ENCODE assay signal across 15 cellular contexts in genomic region chr3:149011676-149012075, GRCh38. TPM values are rescaled to one million over a fixed set of nuclear protein-coding genes. Genes with fewer than 3 reads are reported as not detected.
DNase-seq lines count a peak whose midpoint lies in the region; ATAC-seq and TF ChIP-seq lines count a peak whose summit lies in the region.
"Had no signal": no experiment of that assay in that cellular context is flagged by ENCODE, and none has a peak within 500 bp of the region (broad histone marks: within the 10 kb centered on the region; RNA-seq: fewer than 3 reads in every experiment).

No MANE protein-coding gene starts in this region.

- no peak overlapping the region for H3K18ac ChIP-seq in mesenchymal stem cell (ENCODE audit: low read depth in 1 of 2, low read length in 2 of 2)

- H3K27me3 ChIP-seq in mesenchymal stem cell (ENCODE audit: control insufficient read depth in 1 of 2, insufficient read depth in 1 of 2, low read length in 2 of 2) = no peaks in the 10 kb centered on the region
- H3K27me3 ChIP-seq in testis = no peaks in the 10 kb centered on the region
- H3K27me3 ChIP-seq in brain microvascular endothelial cell (replicated peaks) = no peaks in the 10 kb centered on the region
- H3K27me3 ChIP-seq: BLaER1 treated with 17β-estradiol and CSF1 and Interleukin-3, amounts not matched to agents 10 nM and 100 nM had no signal

- peak overlapping the region; percentile 39 for H3K27ac Mint-ChIP-seq in T-helper 1 cell treated with Interleukin-12 subunit alpha and Interleukin-12 subunit beta and Interleukin-4 antibody, amounts not matched to agents 30 μg/mL and 1 μg/mL, for 36 hours

- peaks cover 39% of the 10 kb centered on the region for H3K4me1 Mint-ChIP-seq in T-helper 1 cell treated with Interleukin-12 subunit alpha and Interleukin-12 subunit beta and Interleukin-4 antibody, amounts not matched to agents 30 μg/mL and 1 μg/mL, for 36 hours (ENCODE audit: low read depth)

- intact Hi-C loops in Right ventricle myocardium superior (cut with DNase I) = no loop called here
- intact Hi-C loops in testis (cut with DNase I; ENCODE audit: low total_unique reads) = no loop called here

- H3K23ac ChIP-seq in mesenchymal stem cell (ENCODE audit: low read length in 2 of 2) = no peak overlapping the region

- H3K9ac ChIP-seq in mesenchymal stem cell (ENCODE audit: low read length) = peak overlapping the region; percentile 2
- H3K9ac ChIP-seq: BLaER1 treated with 17β-estradiol and CSF1 and Interleukin-3, amounts not matched to agents 10 nM and 100 nM had no signal

- peaks cover 26% of the 10 kb centered on the region for H3K79me1 ChIP-seq in mesenchymal stem cell (replicated peaks; ENCODE audit: low read length, poor library complexity, severe bottlenecking)

- DNase-seq in T-helper 1 cell (no peak), Right ventricle myocardium superior (peak; percentile 48), mesenchymal stem cell (no peak), testis (no peak), OCI-M2 (lab: John Stamatoyannopoulos, UW; ENCODE audit: unreplicated experiment) (no peak), brain microvascular endothelial cell (no peak), SK-N-DZ (ENCODE audit: low spot score) (no peak)
- DNase-seq: DMS53, NCI-H1930, NCI-H510A, RPMI8226 had no signal

- H2AFZ ChIP-seq in mesenchymal stem cell (ENCODE audit: low read depth, low read length) = no peak overlapping the region

- H3K4me1 ChIP-seq in mesenchymal stem cell (ENCODE audit: control insufficient read depth, insufficient read depth, low read depth, low read length) = peaks cover 4% of the 10 kb centered on the region
- H3K4me1 ChIP-seq in testis = peaks cover 52% of the 10 kb centered on the region
- H3K4me1 ChIP-seq: HAP-1 had no signal

- no peak for TF ChIP-seq CTCF in testis (IDR thresholded peaks at IDR 0.05)
- TF ChIP-seq CTCF in brain microvascular endothelial cell (IDR thresholded peaks at IDR 0.05; ENCODE audit: low read depth, low read length, missing control alignments) = no peak

- no peak overlapping the region for H3K4me3 Mint-ChIP-seq in T-helper 1 cell treated with Interleukin-12 subunit alpha and Interleukin-12 subunit beta and Interleukin-4 antibody, amounts not matched to agents 30 μg/mL and 1 μg/mL, for 36 hours

- in situ Hi-C loops in brain microvascular endothelial cell (cut with HindIII; ENCODE audit: low pct_ligation_motif_present, low sequenced_read_pairs) = no loop called here

- no peak overlapping the region for H2BK12ac ChIP-seq in mesenchymal stem cell (ENCODE audit: low read length in 2 of 2)

- H3K4me3 ChIP-seq in mesenchymal stem cell (ENCODE audit: insufficient read depth in 1 of 2, low read depth in 1 of 2, low read length in 2 of 2) (no peak overlapping the region), testis (no peak overlapping the region), brain microvascular endothelial cell (ENCODE audit: low read depth, low read length) (no peak overlapping the region)
- H3K4me3 ChIP-seq: BLaER1 treated with 17β-estradiol and CSF1 and Interleukin-3, amounts not matched to agents 10 nM and 100 nM; HAP-1 had no signal

- no peak overlapping the region for H3K4ac ChIP-seq in mesenchymal stem cell (ENCODE audit: low read depth in 1 of 2, low read length in 2 of 2)

- no peak overlapping the region for H4K91ac ChIP-seq in mesenchymal stem cell (ENCODE audit: low read length)

- H2AK5ac ChIP-seq in mesenchymal stem cell (ENCODE audit: low read length, severe bottlenecking) = no peak overlapping the region

- WGBS in mesenchymal stem cell = 94% methylated on average over 5 of the region's 5 CpGs
- 34 to 51% methylated on average over 5 of the region's 5 CpGs for WGBS in testis, 2 donors

- H2BK5ac ChIP-seq in mesenchymal stem cell (ENCODE audit: low read depth, low read length, poor library complexity, severe bottlenecking) = no peak overlapping the region

- TF ChIP-seq POLR2A in testis (IDR thresholded peaks at IDR 0.05) = no peak

- H3K9me3 ChIP-seq in mesenchymal stem cell (ENCODE audit: control insufficient read depth, low read length) (no peaks in the 10 kb centered on the region), testis (no peaks in the 10 kb centered on the region)
- H3K9me3 ChIP-seq: BLaER1 treated with 17β-estradiol and CSF1 and Interleukin-3, amounts not matched to agents 10 nM and 100 nM; HAP-1 had no signal

- H3K14ac ChIP-seq in mesenchymal stem cell (ENCODE audit: low read length in 2 of 2) = no peak overlapping the region

- peak; percentile 37 for ATAC-seq in Right ventricle myocardium superior (ENCODE audit: poor library complexity)

- no peaks in the 10 kb centered on the region for H3K9me3 Mint-ChIP-seq in T-helper 1 cell treated with Interleukin-12 subunit alpha and Interleukin-12 subunit beta and Interleukin-4 antibody, amounts not matched to agents 30 μg/mL and 1 μg/mL, for 36 hours

- H3K36me3 Mint-ChIP-seq in T-helper 1 cell treated with Interleukin-12 subunit alpha and Interleukin-12 subunit beta and Interleukin-4 antibody, amounts not matched to agents 30 μg/mL and 1 μg/mL, for 36 hours (ENCODE audit: low read depth) = peaks cover 61% of the 10 kb centered on the region

- H2BK15ac ChIP-seq in mesenchymal stem cell (ENCODE audit: low read depth, poor library complexity, severe bottlenecking) = no peak overlapping the region

- no peaks in the 10 kb centered on the region for H3K27me3 Mint-ChIP-seq in T-helper 1 cell treated with Interleukin-12 subunit alpha and Interleukin-12 subunit beta and Interleukin-4 antibody, amounts not matched to agents 30 μg/mL and 1 μg/mL, for 36 hours (ENCODE audit: low read depth)

- no peak overlapping the region for H2BK120ac ChIP-seq in mesenchymal stem cell (ENCODE audit: low read depth, low read length)

- H3K4me2 ChIP-seq in mesenchymal stem cell (ENCODE audit: low read length, poor library complexity, severe bottlenecking) = no peak overlapping the region
- H3K4me2 ChIP-seq: BLaER1 treated with 17β-estradiol and CSF1 and Interleukin-3, amounts not matched to agents 10 nM and 100 nM had no signal

- H3K27ac ChIP-seq in mesenchymal stem cell (ENCODE audit: low read length, poor library complexity, severe bottlenecking) (no peak overlapping the region), testis (peak overlapping the region; percentile 82 to 84), brain microvascular endothelial cell (no peak overlapping the region)
- H3K27ac ChIP-seq: 22Rv1; BLaER1 treated with 17β-estradiol and CSF1 and Interleukin-3, amounts not matched to agents 10 nM and 100 nM had no signal

- H4K8ac ChIP-seq in mesenchymal stem cell (ENCODE audit: low read length) = no peak overlapping the region

- H3K36me3 ChIP-seq in mesenchymal stem cell (ENCODE audit: control insufficient read depth in 1 of 2, insufficient read depth in 2 of 2, low read depth in 1 of 2, low read length in 2 of 2) (peaks cover 17 to 78% of the 10 kb centered on the region in 2 experiments), testis (ENCODE audit: low read depth, missing control alignments) (no peaks in the 10 kb centered on the region), brain microvascular endothelial cell (replicated peaks) (peaks cover 19% of the 10 kb centered on the region)

RNA-seq across cellular contexts. Expression of gene GYG1, which starts 20.3 kb away (rescaled TPM):
- total RNA-seq in Right ventricle myocardium superior (171 TPM), testis (100 to 1,000 TPM; 128 to 138 TPM)
- polyA plus RNA-seq in mesenchymal stem cell (2013, experiment 1 of 2) = 59.2 TPM
- 59.2 TPM for polyA plus RNA-seq in mesenchymal stem cell (2013, experiment 2 of 2)
- 303 TPM for polyA plus RNA-seq in testis (ENCODE audit: insufficient read depth, low read depth, low replicate concordance)
- polyA plus RNA-seq in SK-N-DZ (2014; cell fraction: cytosol; rRNA removed) = 18.4 and 33.5 TPM in 2 replicates
- polyA plus RNA-seq in SK-N-DZ (2014; cell fraction: nucleus; rRNA removed) = 10.9 and 19.4 TPM in 2 replicates

Comparison
In these comparisons a context has a peak if more than half of its experiments do, and no peak if none do; other contexts are left out.
1. H3K27ac ChIP-seq: peak in testis (2 of 2); none in mesenchymal stem cell (single experiment) and brain microvascular endothelial cell (single experiment).